ENCODE assay signal across 2 cellular contexts in genomic region chrY:7343261-7343660, GRCh38.
TF ChIP-seq lines count a peak whose summit lies in the region.

No MANE protein-coding gene starts in this region.

TF ChIP-seq in GM23338, 12 proteins besides CTCF, POLR2A, EP300 and RAD21:
- TF ChIP-seq CREB1 (CRISPR knock-in tag; IDR thresholded peaks at IDR 0.05; ENCODE audit: low read depth) (no peak), POLR2AphosphoS5 (IDR thresholded peaks at IDR 0.05; ENCODE audit: low read depth) (no peak)
- TF ChIP-seq, protein P1, sequence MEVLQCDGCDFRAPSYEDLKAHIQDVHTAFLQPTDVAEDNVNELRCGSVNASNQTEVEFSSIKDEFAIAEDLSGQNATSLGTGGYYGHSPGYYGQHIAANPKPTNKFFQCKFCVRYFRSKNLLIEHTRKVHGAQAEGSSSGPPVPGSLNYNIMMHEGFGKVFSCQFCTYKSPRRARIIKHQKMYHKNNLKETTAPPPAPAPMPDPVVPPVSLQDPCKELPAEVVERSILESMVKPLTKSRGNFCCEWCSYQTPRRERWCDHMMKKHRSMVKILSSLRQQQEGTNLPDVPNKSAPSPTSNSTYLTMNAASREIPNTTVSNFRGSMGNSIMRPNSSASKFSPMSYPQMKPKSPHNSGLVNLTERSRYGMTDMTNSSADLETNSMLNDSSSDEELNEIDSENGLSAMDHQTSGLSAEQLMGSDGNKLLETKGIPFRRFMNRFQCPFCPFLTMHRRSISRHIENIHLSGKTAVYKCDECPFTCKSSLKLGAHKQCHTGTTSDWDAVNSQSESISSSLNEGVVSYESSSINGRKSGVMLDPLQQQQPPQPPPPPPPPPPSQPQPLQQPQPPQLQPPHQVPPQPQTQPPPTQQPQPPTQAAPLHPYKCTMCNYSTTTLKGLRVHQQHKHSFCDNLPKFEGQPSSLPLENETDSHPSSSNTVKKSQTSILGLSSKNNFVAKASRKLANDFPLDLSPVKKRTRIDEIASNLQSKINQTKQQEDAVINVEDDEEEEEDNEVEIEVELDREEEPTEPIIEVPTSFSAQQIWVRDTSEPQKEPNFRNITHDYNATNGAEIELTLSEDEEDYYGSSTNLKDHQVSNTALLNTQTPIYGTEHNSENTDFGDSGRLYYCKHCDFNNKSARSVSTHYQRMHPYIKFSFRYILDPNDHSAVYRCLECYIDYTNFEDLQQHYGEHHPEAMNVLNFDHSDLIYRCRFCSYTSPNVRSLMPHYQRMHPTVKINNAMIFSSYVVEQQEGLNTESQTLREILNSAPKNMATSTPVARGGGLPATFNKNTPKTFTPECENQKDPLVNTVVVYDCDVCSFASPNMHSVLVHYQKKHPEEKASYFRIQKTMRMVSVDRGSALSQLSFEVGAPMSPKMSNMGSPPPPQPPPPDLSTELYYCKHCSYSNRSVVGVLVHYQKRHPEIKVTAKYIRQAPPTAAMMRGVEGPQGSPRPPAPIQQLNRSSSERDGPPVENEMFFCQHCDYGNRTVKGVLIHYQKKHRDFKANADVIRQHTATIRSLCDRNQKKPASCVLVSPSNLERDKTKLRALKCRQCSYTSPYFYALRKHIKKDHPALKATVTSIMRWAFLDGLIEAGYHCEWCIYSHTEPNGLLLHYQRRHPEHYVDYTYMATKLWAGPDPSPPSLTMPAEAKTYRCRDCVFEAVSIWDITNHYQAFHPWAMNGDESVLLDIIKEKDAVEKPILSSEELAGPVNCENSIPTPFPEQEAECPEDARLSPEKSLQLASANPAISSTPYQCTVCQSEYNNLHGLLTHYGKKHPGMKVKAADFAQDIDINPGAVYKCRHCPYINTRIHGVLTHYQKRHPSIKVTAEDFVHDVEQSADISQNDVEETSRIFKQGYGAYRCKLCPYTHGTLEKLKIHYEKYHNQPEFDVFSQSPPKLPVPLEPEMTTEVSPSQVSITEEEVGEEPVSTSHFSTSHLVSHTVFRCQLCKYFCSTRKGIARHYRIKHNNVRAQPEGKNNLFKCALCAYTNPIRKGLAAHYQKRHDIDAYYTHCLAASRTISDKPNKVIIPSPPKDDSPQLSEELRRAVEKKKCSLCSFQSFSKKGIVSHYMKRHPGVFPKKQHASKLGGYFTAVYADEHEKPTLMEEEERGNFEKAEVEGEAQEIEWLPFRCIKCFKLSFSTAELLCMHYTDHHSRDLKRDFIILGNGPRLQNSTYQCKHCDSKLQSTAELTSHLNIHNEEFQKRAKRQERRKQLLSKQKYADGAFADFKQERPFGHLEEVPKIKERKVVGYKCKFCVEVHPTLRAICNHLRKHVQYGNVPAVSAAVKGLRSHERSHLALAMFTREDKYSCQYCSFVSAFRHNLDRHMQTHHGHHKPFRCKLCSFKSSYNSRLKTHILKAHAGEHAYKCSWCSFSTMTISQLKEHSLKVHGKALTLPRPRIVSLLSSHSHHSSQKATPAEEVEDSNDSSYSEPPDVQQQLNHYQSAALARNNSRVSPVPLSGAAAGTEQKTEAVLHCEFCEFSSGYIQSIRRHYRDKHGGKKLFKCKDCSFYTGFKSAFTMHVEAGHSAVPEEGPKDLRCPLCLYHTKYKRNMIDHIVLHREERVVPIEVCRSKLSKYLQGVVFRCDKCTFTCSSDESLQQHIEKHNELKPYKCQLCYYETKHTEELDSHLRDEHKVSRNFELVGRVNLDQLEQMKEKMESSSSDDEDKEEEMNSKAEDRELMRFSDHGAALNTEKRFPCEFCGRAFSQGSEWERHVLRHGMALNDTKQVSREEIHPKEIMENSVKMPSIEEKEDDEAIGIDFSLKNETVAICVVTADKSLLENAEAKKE (CRISPR knock-in tag; IDR thresholded peaks at IDR 0.05) = no peak
- TF ChIP-seq, protein P2, sequence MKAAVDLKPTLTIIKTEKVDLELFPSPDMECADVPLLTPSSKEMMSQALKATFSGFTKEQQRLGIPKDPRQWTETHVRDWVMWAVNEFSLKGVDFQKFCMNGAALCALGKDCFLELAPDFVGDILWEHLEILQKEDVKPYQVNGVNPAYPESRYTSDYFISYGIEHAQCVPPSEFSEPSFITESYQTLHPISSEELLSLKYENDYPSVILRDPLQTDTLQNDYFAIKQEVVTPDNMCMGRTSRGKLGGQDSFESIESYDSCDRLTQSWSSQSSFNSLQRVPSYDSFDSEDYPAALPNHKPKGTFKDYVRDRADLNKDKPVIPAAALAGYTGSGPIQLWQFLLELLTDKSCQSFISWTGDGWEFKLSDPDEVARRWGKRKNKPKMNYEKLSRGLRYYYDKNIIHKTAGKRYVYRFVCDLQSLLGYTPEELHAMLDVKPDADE (IDR thresholded peaks at IDR 0.05) = no peak

TF ChIP-seq in endothelial cell of umbilical vein, 7 proteins besides CTCF, POLR2A, EP300 and RAD21:
- no peak for TF ChIP-seq GATA2 (IDR thresholded peaks at IDR 0.05; ENCODE audit: insufficient read depth, insufficient read length, low read depth, low read length)
- TF ChIP-seq JUN (IDR thresholded peaks at IDR 0.05; ENCODE audit: borderline replicate concordance, insufficient read depth, insufficient read length, low read depth) = no peak
- TF ChIP-seq EZH2 (IDR thresholded peaks at IDR 0.05; ENCODE audit: borderline replicate concordance, low read depth, low read length, severe bottlenecking) = no peak
- no peak for TF ChIP-seq POLR2AphosphoS5 (IDR thresholded peaks at IDR 0.05; ENCODE audit: insufficient read depth, low read depth, low read length)
- TF ChIP-seq MAX (IDR thresholded peaks at IDR 0.05; ENCODE audit: insufficient read depth, insufficient read length) = no peak
- no peak for TF ChIP-seq MYC (IDR thresholded peaks at IDR 0.05; ENCODE audit: low read depth, low read length)
